ENCODE assay signal across 9 cellular contexts in genomic region chr14:60166144-60166543, GRCh38. TPM values are rescaled to one million over a fixed set of nuclear protein-coding genes. Genes with fewer than 3 reads are reported as not detected.
DNase-seq lines count a peak whose midpoint lies in the region; ATAC-seq and TF ChIP-seq lines count a peak whose summit lies in the region.
"Had no signal": no experiment of that assay in that cellular context is flagged by ENCODE, and none has a peak within 500 bp of the region (broad histone marks: within the 10 kb centered on the region; RNA-seq: fewer than 3 reads in every experiment).

No MANE protein-coding gene starts in this region.

- H4K20me1 ChIP-seq in osteoblast (ENCODE audit: insufficient read depth, low read length) = no peaks in the 10 kb centered on the region

- no peak for DNase-seq in CD4-positive, CD25-positive, alpha-beta regulatory T cell
- DNase-seq in Kasumi-1 (lab: John Stamatoyannopoulos, UW) = peak; percentile 9 to 24
- DNase-seq in caudate nucleus (lab: John Stamatoyannopoulos, UW) = no peak
- DNase-seq in osteoblast (ENCODE audit: insufficient read length, low spot score, missing footprints) = no peak
- DNase-seq in activated effector memory CD4-positive, alpha-beta T cell treated with anti-CD3 and anti-CD28 coated beads, Interleukin-2, amount 50 U/mL, for 16 hours = no peak
- no peak for DNase-seq in GF-D8 (lab: John Stamatoyannopoulos, UW)
- DNase-seq in NCI-H1048 (lab: John Stamatoyannopoulos, UW) = no peak
- DNase-seq: H7 had no signal

- H2AFZ ChIP-seq in osteoblast (ENCODE audit: low read length) = peak overlapping the region; percentile 49

- peaks cover 27 to 44% (median 36%) of the 10 kb centered on the region in 4 donors for H3K4me1 Mint-ChIP-seq in CD4-positive, CD25-positive, alpha-beta regulatory T cell

- peak overlapping the region; percentile 88 to 94 (median 92) for H3K4me3 Mint-ChIP-seq in CD4-positive, CD25-positive, alpha-beta regulatory T cell

- peak overlapping the region; percentile 81 for H3K4me3 ChIP-seq in CD4-positive, CD25-positive, alpha-beta regulatory T cell (ENCODE audit: low read depth, low read length)
- no peak overlapping the region for H3K4me3 ChIP-seq in osteoblast (ENCODE audit: insufficient read depth, low read length)

- H3K9me3 ChIP-seq in CD4-positive, CD25-positive, alpha-beta regulatory T cell (ENCODE audit: control insufficient read depth in 2 of 2, low read length in 2 of 2) = no peaks in the 10 kb centered on the region
- H3K9me3 ChIP-seq in osteoblast (ENCODE audit: low read depth, low read length) = no peaks in the 10 kb centered on the region

- no peaks in the 10 kb centered on the region for H3K36me3 Mint-ChIP-seq in CD4-positive, CD25-positive, alpha-beta regulatory T cell

- H3K9me3 Mint-ChIP-seq in CD4-positive, CD25-positive, alpha-beta regulatory T cell = no peaks in the 10 kb centered on the region

- no peaks in the 10 kb centered on the region for H3K27me3 ChIP-seq in CD4-positive, CD25-positive, alpha-beta regulatory T cell (ENCODE audit: control insufficient read depth, insufficient read depth, low read length)
- H3K27me3 ChIP-seq in osteoblast (ENCODE audit: insufficient read depth, low read length) = no peaks in the 10 kb centered on the region

- no peak for ATAC-seq in CD4-positive, CD25-positive, alpha-beta regulatory T cell (ENCODE audit: low read depth in 2 of 2)
- no peak for ATAC-seq in HG03139 (IDR thresholded peaks at IDR 0.05; ENCODE audit: unreplicated experiment)

- no peaks in the 10 kb centered on the region for H3K36me3 ChIP-seq in CD4-positive, CD25-positive, alpha-beta regulatory T cell (ENCODE audit: control insufficient read depth, insufficient read depth, low read length)
- no peaks in the 10 kb centered on the region for H3K36me3 ChIP-seq in osteoblast (ENCODE audit: insufficient read depth, low read length)

- peaks cover 5% of the 10 kb centered on the region for H3K27me3 Mint-ChIP-seq in CD4-positive, CD25-positive, alpha-beta regulatory T cell

- TF ChIP-seq CTCF in osteoblast (IDR thresholded peaks at IDR 0.05; ENCODE audit: extremely low read depth, low read depth, low read length) = no peak

- peak overlapping the region; percentile 92 to 99 (median 95) for H3K27ac Mint-ChIP-seq in CD4-positive, CD25-positive, alpha-beta regulatory T cell

- H3K27ac ChIP-seq in CD4-positive, CD25-positive, alpha-beta regulatory T cell (ENCODE audit: insufficient read depth, low read length, poor library complexity, severe bottlenecking) = peak overlapping the region; percentile 85
- peak overlapping the region; percentile 83 for H3K27ac ChIP-seq in caudate nucleus (ENCODE audit: low read depth, low read length)
- no peak overlapping the region for H3K27ac ChIP-seq in osteoblast (ENCODE audit: low read depth, low read length)

- no peak overlapping the region for H3K4me2 ChIP-seq in osteoblast (ENCODE audit: insufficient read depth, low read length)

- H3K4me1 ChIP-seq in CD4-positive, CD25-positive, alpha-beta regulatory T cell (ENCODE audit: control insufficient read depth, insufficient read depth, low read length, poor library complexity, severe bottlenecking) = peaks cover 25% of the 10 kb centered on the region
- H3K4me1 ChIP-seq in osteoblast (ENCODE audit: insufficient read depth, low read length) = peaks cover 9% of the 10 kb centered on the region

- H3K79me2 ChIP-seq in osteoblast (ENCODE audit: insufficient read depth, low read length) = peaks cover 15% of the 10 kb centered on the region

RNA-seq across cellular contexts. Expression of gene DHRS7, which starts 0.9 kb away (rescaled TPM):
- total RNA-seq in CD4-positive, CD25-positive, alpha-beta regulatory T cell = 34.6 TPM
- 100 to 1,000 TPM; 172 to 210 (median 182) TPM for polyA plus RNA-seq in CD4-positive, CD25-positive, alpha-beta regulatory T cell
- total RNA-seq in osteoblast = 52.5 and 66.6 TPM in 2 replicates

Comparison
In these comparisons a context has a peak if more than half of its experiments do, and no peak if none do; other contexts are left out.
1. DNase-seq: peak in Kasumi-1 (2 of 2); none in CD4-positive, CD25-positive, alpha-beta regulatory T cell (0 of 3), caudate nucleus (0 of 61), osteoblast (single experiment), activated effector memory CD4-positive, alpha-beta T cell treated with anti-CD3 and anti-CD28 coated beads, Interleukin-2, amount 50 U/mL, for 16 hours (single experiment), GF-D8 (single experiment) and NCI-H1048 (single experiment).